6 cellular contexts compared by ENCODE assay signal in the genomic region with DNA sequence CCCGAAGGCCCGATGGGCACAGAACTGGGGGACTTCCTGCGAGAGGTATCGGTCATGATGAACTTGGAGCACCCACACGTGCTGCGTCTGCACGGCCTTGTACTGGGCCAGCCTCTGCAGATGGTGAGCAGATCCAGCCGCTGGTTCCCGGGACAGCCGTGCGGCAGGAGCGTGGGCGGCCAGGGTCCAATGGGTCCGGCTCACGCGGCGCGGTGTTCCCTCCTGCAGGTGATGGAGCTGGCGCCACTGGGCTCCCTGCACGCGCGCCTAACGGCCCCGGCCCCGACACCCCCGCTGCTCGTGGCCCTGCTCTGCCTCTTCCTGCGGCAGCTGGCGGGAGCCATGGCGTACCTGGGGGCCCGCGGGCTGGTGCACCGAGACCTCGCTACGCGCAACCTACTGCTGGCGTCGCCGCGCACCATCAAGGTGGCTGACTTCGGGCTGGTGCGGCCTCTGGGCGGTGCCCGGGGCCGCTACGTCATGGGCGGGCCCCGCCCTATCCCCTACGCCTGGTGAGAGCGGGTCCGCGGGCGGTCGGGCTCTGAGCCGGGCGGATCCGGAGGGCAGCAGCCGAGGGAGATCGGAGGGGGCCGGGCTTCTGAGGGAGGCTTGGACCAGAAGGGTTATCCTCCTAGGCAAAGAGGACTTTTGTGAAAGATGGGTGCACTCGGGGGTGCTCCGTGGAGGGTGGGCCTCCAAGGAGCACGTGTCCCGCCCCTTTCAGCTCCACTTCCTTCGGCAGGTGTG. TPM values are rescaled to one million over a fixed set of nuclear protein-coding genes. Genes with fewer than 3 reads are reported as not detected.
DNase-seq lines count a peak whose midpoint lies in the region; ATAC-seq, FAIRE-seq and TF ChIP-seq lines count a peak whose summit lies in the region.

No MANE protein-coding gene starts in this region.

- POLR2A ChIA-PET in GM12878 (lab: Charles Lee) (interaction anchor here (0.6 kb wide), 1 partner anchor 20 kb away, joined by 3 read pairs; the partner anchor contains the start of gene TMEM256), HEK293T (lab: Yijun Ruan, JAX) (no interaction called here)

- SMC1A ChIA-PET in GM12878 (lab: Charles Lee; ENCODE audit: uncharacterized antibody, unreplicated experiment), result interaction anchor here (0.6 kb wide), 1 partner anchor 357 kb away, joined by 3 read pairs; no protein-coding TSS in a partner anchor

- peaks cover 8% of the 10 kb centered on the region; the same call in 1 of the 2 replicates for H3K4me1 ChIP-seq in GM12878 (ENCODE audit: control insufficient read depth, insufficient read depth, low read length)

- no peaks in the 10 kb centered on the region for H4K20me1 ChIP-seq in GM12878 (ENCODE audit: control insufficient read depth, insufficient read depth)

- peak overlapping the region; percentile 68 for H3K4me3 Mint-ChIP-seq in nephron progenitor cell

- H3K9me3 ChIP-seq in GM12878 (replicated peaks; ENCODE audit: control insufficient read depth, insufficient read depth, low read length), result peaks cover 3% of the 10 kb centered on the region; the same call in 2 of the 3 replicates

- peak overlapping the region; percentile 38; the same call in 1 of the 2 replicates for H3K9ac ChIP-seq in GM12878 (ENCODE audit: control insufficient read depth, insufficient read depth, low read length)

- intact Hi-C loops in GM12878 (cut with micrococcal nuclease; ENCODE audit: unreplicated experiment), result no loop called here

- H3K27ac Mint-ChIP-seq in nephron progenitor cell, result no peak overlapping the region

- ATAC-seq in GM18502 (IDR thresholded peaks at IDR 0.05; ENCODE audit: poor library complexity, unreplicated experiment) (peak; percentile 85), GM12878 (peak; percentile 97)

- DNase-seq in NCI-H345 treated with DMSO at 0.1 percent for 48 hours (lab: John Stamatoyannopoulos, UW; ENCODE audit: unreplicated experiment) (peak; percentile 22), GM12878 (ENCODE audit: low read depth, low spot score) (no peak), nephron progenitor cell (peak; percentile 80), HEK293T (ENCODE audit: extremely low spot score) (no peak), D341Med (ENCODE audit: low spot score) (no peak)

- peaks cover 10% of the 10 kb centered on the region for H3K4me1 Mint-ChIP-seq in nephron progenitor cell

- H3K27me3 Mint-ChIP-seq in nephron progenitor cell (ENCODE audit: low read depth, poor library complexity), result peaks cover 62% of the 10 kb centered on the region

- no peak for TF ChIP-seq EP300 in GM12878 (IDR thresholded peaks at IDR 0.05; ENCODE audit: borderline replicate concordance in 1 of 2, control insufficient read depth in 1 of 2, low read depth in 2 of 2, low read length in 2 of 2)

- peak; percentile 72 for TF ChIP-seq POLR2A in GM12878 (IDR thresholded peaks at IDR 0.05; ENCODE audit: low read depth, low read length)

- peaks cover 4 to 5% of the 10 kb centered on the region in 2 experiments; a peak in 3 of 4 replicates for H3K27me3 ChIP-seq in GM12878 (replicated peaks in 1 of 2; ENCODE audit: control insufficient read depth in 2 of 2, insufficient read depth in 2 of 2, low read length in 1 of 2)

- peak overlapping the region; percentile 53 for H3K4me3 ChIP-seq in GM12878

- H3K27ac ChIP-seq in GM12878 (ENCODE audit: control insufficient read depth, insufficient read depth), result no peak overlapping the region

- WGBS in GM12878 (ENCODE audit: insufficient coverage, insufficient replicate concordance, low lambda C conversion rate, missing lambda C conversion rate), result 6% methylated on average over 61 of the region's 65 CpGs

- RAD21 ChIA-PET in GM12878 (lab: Charles Lee; ENCODE audit: unreplicated experiment), result no interaction called here

- H3K36me3 ChIP-seq in GM12878 (ENCODE audit: control insufficient read depth in 2 of 2, insufficient read depth in 2 of 2, low read length in 1 of 2), result no peaks in the 10 kb centered on the region

- in situ Hi-C loops in GM12878 (cut with MboI), result no loop called here

- no TSS peak for BruUV-seq in GM12878 (replicated peaks; lab: Mats Ljungman, UMichigan)

- CTCF ChIA-PET in GM12878 (lab: Yijun Ruan, JAX), result interaction anchor here (1.1 kb wide), 1 partner anchor 304 kb away, joined by 3 read pairs; the partner anchor contains the start of gene TP53
- CTCF ChIA-PET in HEK293T (lab: Yijun Ruan, JAX), result no interaction called here

- TF ChIP-seq RAD21 in GM12878 (IDR thresholded peaks at IDR 0.05; ENCODE audit: insufficient read depth, low read depth, low read length), result no peak

- FAIRE-seq in GM12878 (lab: Jason Lieb, UNC), result no peak

- H3K4me2 ChIP-seq in GM12878 (ENCODE audit: control insufficient read depth, insufficient read depth), result peak overlapping the region; percentile 86

- TF ChIP-seq CTCF in GM12878 (IDR thresholded peaks at IDR 0.05 in 2 of 3, conservative IDR thresholded peaks at IDR 0.05 in 1 of 3; ENCODE audit: control insufficient read depth in 2 of 3, extremely low read depth in 1 of 3, insufficient read depth in 1 of 3, low read depth in 3 of 3, low read length in 3 of 3) (no peak), nephron progenitor cell (IDR thresholded peaks at IDR 0.05) (no peak)

- peaks cover 15% of the 10 kb centered on the region for H3K9me3 Mint-ChIP-seq in nephron progenitor cell

- H2AFZ ChIP-seq in GM12878 (ENCODE audit: control insufficient read depth, low read depth, low read length), result peak overlapping the region; percentile 79

- H3K36me3 Mint-ChIP-seq in nephron progenitor cell (ENCODE audit: low read depth), result no peaks in the 10 kb centered on the region

- no peaks in the 10 kb centered on the region for H3K79me2 ChIP-seq in GM12878 (ENCODE audit: control insufficient read depth, insufficient read depth, low read length)

RNA-seq across cellular contexts. Expression of gene TNK1, which starts 3.0 kb away (rescaled TPM):
- total RNA-seq in GM12878 (2013; cell fraction: nucleolus; rRNA removed), result 2.7 and 3.9 TPM in 2 replicates
- 0.54 and 1.1 TPM in 2 replicates for total RNA-seq in GM12878 (2014; rRNA removed)
- 0.18 and 0.94 TPM in 2 replicates for total RNA-seq in GM12878 (2014; rRNA removed; fragmentation: Illumina TruSeq; extraction: Trizol)
- total RNA-seq in GM12878 (2021), result 0.77 and 2.0 TPM in 2 replicates
- 1.2 TPM for polyA plus RNA-seq in GM12878 (2011; ENCODE audit: low read depth)
- polyA plus RNA-seq in GM12878 (2011; rRNA removed), result 0.19 and 0.22 TPM in 2 replicates
- polyA plus RNA-seq in GM12878 (2011; cell fraction: cytosol; rRNA removed), result 0.28 and 0.60 TPM in 2 replicates
- polyA plus RNA-seq in GM12878 (2011; cell fraction: nucleus; rRNA removed), result 0.95 and 1.1 TPM in 2 replicates
- polyA plus RNA-seq in GM12878 (2012), result 1.2 and 1.6 TPM in 2 replicates
- 0.21 and 0.60 TPM in 2 replicates for polyA plus RNA-seq in GM12878 (2014; fragmentation: Illumina TruSeq; extraction: Trizol)
- polyA plus RNA-seq in GM12878 (2014; fragmentation: Nextera tagmentation; extraction: Ambion mirVana), result under 1 TPM; 0.06 to 0.11 TPM
- polyA plus RNA-seq in GM12878 (2014; rRNA removed), result 1.0 and 2.5 TPM in 2 replicates
- polyA plus RNA-seq in GM12878 (2016; fragmentation: Nextera tagmentation; extraction: Ambion mirVana), result 1 to 10 TPM in 1 of 2 experiments, under 1 TPM in 1; 0.63 to 1.2 TPM
- polyA minus RNA-seq in GM12878 (2011; rRNA and poly(A)+ RNA removed), result 0.29 and 0.41 TPM in 2 replicates
- 0.94 TPM in 1 of 2 replicates, not detected in the other for polyA minus RNA-seq in GM12878 (2011; cell fraction: cytosol; rRNA and poly(A)+ RNA removed)
- 0.10 and 0.36 TPM in 2 replicates for polyA minus RNA-seq in GM12878 (2011; cell fraction: nucleus; rRNA and poly(A)+ RNA removed)

RNA-seq across cellular contexts. Expression of gene PLSCR3, which starts 10.4 kb away (rescaled TPM):
- 11.3 and 15.7 TPM in 2 replicates for total RNA-seq in GM12878 (2013; cell fraction: nucleolus; rRNA removed)
- total RNA-seq in GM12878 (2014; rRNA removed), result 37.3 and 42.9 TPM in 2 replicates
- total RNA-seq in GM12878 (2014; rRNA removed; fragmentation: Illumina TruSeq; extraction: Trizol), result 13.0 and 14.0 TPM in 2 replicates
- 44.2 and 45.6 TPM in 2 replicates for total RNA-seq in GM12878 (2021)
- 9.4 TPM for polyA plus RNA-seq in GM12878 (2011; ENCODE audit: low read depth)
- 3.7 and 9.9 TPM in 2 replicates for polyA plus RNA-seq in GM12878 (2011; rRNA removed)
- polyA plus RNA-seq in GM12878 (2011; cell fraction: cytosol; rRNA removed), result 18.2 and 22.9 TPM in 2 replicates
- polyA plus RNA-seq in GM12878 (2011; cell fraction: nucleus; rRNA removed), result 37.6 and 43.1 TPM in 2 replicates
- polyA plus RNA-seq in GM12878 (2012), result 28.4 and 31.6 TPM in 2 replicates
- 16.9 and 43.8 TPM in 2 replicates for polyA plus RNA-seq in GM12878 (2014; fragmentation: Illumina TruSeq; extraction: Trizol)
- polyA plus RNA-seq in GM12878 (2014; fragmentation: Nextera tagmentation; extraction: Ambion mirVana), result 10 to 100 TPM; 12.7 to 12.8 TPM
- polyA plus RNA-seq in GM12878 (2014; rRNA removed), result 50.1 and 54.2 TPM in 2 replicates
- polyA plus RNA-seq in GM12878 (2016; fragmentation: Nextera tagmentation; extraction: Ambion mirVana), result 10 to 100 TPM; 46.7 to 51.4 TPM
- 5.8 and 10.5 TPM in 2 replicates for polyA minus RNA-seq in GM12878 (2011; rRNA and poly(A)+ RNA removed)
- 4.3 and 8.9 TPM in 2 replicates for polyA minus RNA-seq in GM12878 (2011; cell fraction: cytosol; rRNA and poly(A)+ RNA removed)
- polyA minus RNA-seq in GM12878 (2011; cell fraction: nucleus; rRNA and poly(A)+ RNA removed), result 6.3 and 14.5 TPM in 2 replicates

RNA-seq across cellular contexts. Expression of gene TMEM256, which starts 20.0 kb away (rescaled TPM):
- 5.1 and 6.9 TPM in 2 replicates for total RNA-seq in GM12878 (2013; cell fraction: nucleolus; rRNA removed)
- total RNA-seq in GM12878 (2014; rRNA removed) (220 and 224 TPM in 2 replicates), GM12878 (2014; rRNA removed; fragmentation: Illumina TruSeq; extraction: Trizol) (92.8 and 96.0 TPM in 2 replicates), GM12878 (2021) (94.0 and 100 TPM in 2 replicates)
- 51.9 TPM for polyA plus RNA-seq in GM12878 (2011; ENCODE audit: low read depth)
- polyA plus RNA-seq in GM12878 (2011; rRNA removed) (33.2 and 57.3 TPM in 2 replicates), GM12878 (2014; fragmentation: Illumina TruSeq; extraction: Trizol) (17.6 and 67.3 TPM in 2 replicates), GM12878 (2014; fragmentation: Nextera tagmentation; extraction: Ambion mirVana) (100 to 1,000 TPM; 210 to 246 TPM), GM12878 (2014; rRNA removed) (299 and 342 TPM in 2 replicates), GM12878 (2016; fragmentation: Nextera tagmentation; extraction: Ambion mirVana) (10 to 100 TPM; 95.5 to 96.0 TPM)
- polyA plus RNA-seq in GM12878 (2011; cell fraction: cytosol; rRNA removed), result 120 and 186 TPM in 2 replicates
- polyA plus RNA-seq in GM12878 (2011; cell fraction: nucleus; rRNA removed), result 50.6 and 77.8 TPM in 2 replicates
- 125 and 157 TPM in 2 replicates for polyA plus RNA-seq in GM12878 (2012)
- polyA minus RNA-seq in GM12878 (2011; rRNA and poly(A)+ RNA removed), result 9.7 and 35.2 TPM in 2 replicates
- 12.7 and 13.9 TPM in 2 replicates for polyA minus RNA-seq in GM12878 (2011; cell fraction: cytosol; rRNA and poly(A)+ RNA removed)
- polyA minus RNA-seq in GM12878 (2011; cell fraction: nucleus; rRNA and poly(A)+ RNA removed), result 10.0 and 18.8 TPM in 2 replicates

RNA-seq across cellular contexts. Expression of gene NLGN2, which starts 23.7 kb away (rescaled TPM):
- 1.1 TPM in 2 replicates for total RNA-seq in GM12878 (2013; cell fraction: nucleolus; rRNA removed)
- total RNA-seq in GM12878 (2014; rRNA removed) (0.11 TPM in 1 of 2 replicates, not detected in the other), GM12878 (2014; rRNA removed; fragmentation: Illumina TruSeq; extraction: Trizol) (0.04 TPM in 1 of 2 replicates, not detected in the other), GM12878 (2021) (0.87 and 1.2 TPM in 2 replicates)
- polyA plus RNA-seq in GM12878 (2011; ENCODE audit: low read depth), result 0.58 TPM
- polyA plus RNA-seq in GM12878 (2011; rRNA removed) (0.12 and 0.14 TPM in 2 replicates), GM12878 (2014; fragmentation: Illumina TruSeq; extraction: Trizol) (0.11 and 0.32 TPM in 2 replicates), GM12878 (2014; fragmentation: Nextera tagmentation; extraction: Ambion mirVana) (under 1 TPM; 0.02 to 0.05 TPM), GM12878 (2014; rRNA removed) (0.39 and 0.58 TPM in 2 replicates), GM12878 (2016; fragmentation: Nextera tagmentation; extraction: Ambion mirVana) (under 1 TPM in 1 of 2 experiments, not detected in 1; 0.08 TPM)
- 0.13 TPM in 2 replicates for polyA plus RNA-seq in GM12878 (2011; cell fraction: cytosol; rRNA removed)
- 2.8 and 3.2 TPM in 2 replicates for polyA plus RNA-seq in GM12878 (2011; cell fraction: nucleus; rRNA removed)
- 1.4 and 1.6 TPM in 2 replicates for polyA plus RNA-seq in GM12878 (2012)
- 0.07 and 0.10 TPM in 2 replicates for polyA minus RNA-seq in GM12878 (2011; rRNA and poly(A)+ RNA removed)
- polyA minus RNA-seq in GM12878 (2011; cell fraction: cytosol; rRNA and poly(A)+ RNA removed), result not detected in 2 replicates
- polyA minus RNA-seq in GM12878 (2011; cell fraction: nucleus; rRNA and poly(A)+ RNA removed), result 0.12 and 0.19 TPM in 2 replicates

RNA-seq across cellular contexts. Expression of gene TMEM95, which starts 29.0 kb away (rescaled TPM):
- total RNA-seq in GM12878 (2013; cell fraction: nucleolus; rRNA removed), result not detected in 2 replicates
- total RNA-seq in GM12878 (2014; rRNA removed) (0.28 TPM in 1 of 2 replicates, not detected in the other), GM12878 (2014; rRNA removed; fragmentation: Illumina TruSeq; extraction: Trizol) (not detected in 2 replicates), GM12878 (2021) (not detected in 2 replicates)
- polyA plus RNA-seq in GM12878 (2011; ENCODE audit: low read depth), result not detected
- polyA plus RNA-seq in GM12878 (2011; rRNA removed) (0.05 TPM in 1 of 2 replicates, not detected in the other), GM12878 (2014; fragmentation: Illumina TruSeq; extraction: Trizol) (not detected in 2 replicates), GM12878 (2014; fragmentation: Nextera tagmentation; extraction: Ambion mirVana) (not detected), GM12878 (2014; rRNA removed) (not detected in 2 replicates), GM12878 (2016; fragmentation: Nextera tagmentation; extraction: Ambion mirVana) (not detected)
- polyA plus RNA-seq in GM12878 (2011; cell fraction: cytosol; rRNA removed), result not detected in 2 replicates
- polyA plus RNA-seq in GM12878 (2011; cell fraction: nucleus; rRNA removed), result not detected in 2 replicates
- polyA plus RNA-seq in GM12878 (2012), result not detected in 2 replicates
- polyA minus RNA-seq in GM12878 (2011; rRNA and poly(A)+ RNA removed), result 0.15 TPM in 1 of 2 replicates, not detected in the other
- polyA minus RNA-seq in GM12878 (2011; cell fraction: cytosol; rRNA and poly(A)+ RNA removed), result not detected in 2 replicates
- not detected in 2 replicates for polyA minus RNA-seq in GM12878 (2011; cell fraction: nucleus; rRNA and poly(A)+ RNA removed)

Comparison
In these comparisons a context has a peak if more than half of its experiments do, and no peak if none do; other contexts are left out.
1. DNase-seq: peak in NCI-H345 treated with DMSO at 0.1 percent for 48 hours (single experiment) and nephron progenitor cell (single experiment); none in GM12878 (single experiment), HEK293T (single experiment) and D341Med (single experiment).